ENCODE assay signal across 15 cellular contexts in the genomic region with DNA sequence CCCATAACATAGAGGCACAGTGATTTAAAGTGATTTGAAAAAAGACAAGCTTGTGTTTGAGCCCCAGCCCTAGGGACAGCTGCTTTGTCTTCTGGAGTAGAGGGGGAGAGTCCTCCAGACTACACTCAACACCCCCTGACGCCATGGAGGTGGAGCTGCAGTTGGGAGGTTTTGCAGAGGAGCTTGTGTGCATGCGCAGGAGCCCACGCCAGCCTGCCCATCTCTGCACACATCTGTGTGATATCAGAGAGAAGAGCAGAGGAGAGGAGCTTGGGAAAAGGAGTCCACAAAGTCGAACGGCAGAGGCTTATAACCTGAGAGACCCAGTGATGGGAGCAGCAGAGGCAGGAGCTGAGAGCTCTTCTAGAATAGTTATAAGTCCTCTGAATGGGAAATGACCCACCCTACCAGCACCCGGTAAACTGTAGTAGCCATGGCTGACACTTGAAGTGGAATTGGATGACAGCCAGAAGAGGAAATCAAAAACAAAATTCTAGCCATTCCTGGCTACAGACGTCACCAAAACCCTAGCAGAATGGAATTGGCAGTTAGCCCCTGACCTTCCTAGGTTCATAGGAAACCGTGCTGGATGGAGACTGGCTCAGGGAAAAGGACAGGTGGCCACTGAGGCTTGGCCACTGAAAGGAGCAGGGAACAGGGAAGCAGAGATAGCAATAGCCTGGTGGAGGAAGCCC.
DNase-seq lines count a peak whose midpoint lies in the region; ATAC-seq, FAIRE-seq and TF ChIP-seq lines count a peak whose summit lies in the region.
"Had no signal": no experiment of that assay in that cellular context is flagged by ENCODE, and none has a peak within 500 bp of the region (broad histone marks: within the 10 kb centered on the region; RNA-seq: fewer than 3 reads in every experiment).

No MANE protein-coding gene starts in this region.

- no peak overlapping the region for H3K4me3 Mint-ChIP-seq in activated T-cell treated with anti-CD3 and anti-CD28 coated beads, Interleukin-2, amount 50 U/mL, for 4 hours
- H3K4me3 Mint-ChIP-seq: natural killer cell had no signal

- H3K4me1 ChIP-seq in heart right ventricle: peaks cover 0 to 14% (median 6%) of the 10 kb centered on the region in 9 donors

- no peaks in the 10 kb centered on the region for H3K36me3 ChIP-seq in heart right ventricle
- H3K36me3 ChIP-seq: Peyer's patch had no signal

- intact Hi-C loops in heart right ventricle (cut with DNase I): no loop called here
- intact Hi-C loops in cardiac septum (cut with DNase I): no loop called here

- peak; percentile 70 for FAIRE-seq in urothelium cell line (lab: Jason Lieb, UNC)

- ATAC-seq in heart right ventricle: peak; percentile 28 to 75 (median 64)
- no peak for ATAC-seq in HG02678 (IDR thresholded peaks at IDR 0.05; ENCODE audit: unreplicated experiment)
- ATAC-seq in activated T-cell treated with anti-CD3 and anti-CD28 coated beads, Interleukin-2, amount 50 U/mL, for 4 hours: no peak
- ATAC-seq: natural killer cell had no signal

- H3K9me3 Mint-ChIP-seq in activated T-cell treated with anti-CD3 and anti-CD28 coated beads, Interleukin-2, amount 50 U/mL, for 4 hours: peaks cover 3% of the 10 kb centered on the region
- H3K9me3 Mint-ChIP-seq: natural killer cell had no signal

- no peak for TF ChIP-seq CTCF in heart right ventricle (IDR thresholded peaks at IDR 0.05)
- no peak for TF ChIP-seq CTCF in fibroblast of mammary gland (conservative IDR thresholded peaks at IDR 0.05; ENCODE audit: control insufficient read depth, insufficient read depth, low read depth, low read length)

- peaks cover 5% of the 10 kb centered on the region for H3K27me3 Mint-ChIP-seq in activated T-cell treated with anti-CD3 and anti-CD28 coated beads, Interleukin-2, amount 50 U/mL, for 4 hours (ENCODE audit: low read depth)

- H3K27me3 ChIP-seq in heart right ventricle: peaks cover 0 to 6% (median 0%) of the 10 kb centered on the region in 7 donors
- H3K27me3 ChIP-seq: Peyer's patch had no signal

- peaks cover 0 to 5% (median 0%) of the 10 kb centered on the region in 11 donors for H3K9me3 ChIP-seq in heart right ventricle
- H3K9me3 ChIP-seq: Peyer's patch had no signal

- no peaks in the 10 kb centered on the region for H3K36me3 Mint-ChIP-seq in activated T-cell treated with anti-CD3 and anti-CD28 coated beads, Interleukin-2, amount 50 U/mL, for 4 hours (ENCODE audit: insufficient read depth)
- H3K36me3 Mint-ChIP-seq: natural killer cell had no signal

- H3K4me3 ChIP-seq in heart right ventricle (no peak overlapping the region), fibroblast of mammary gland (ENCODE audit: control insufficient read depth, low read depth, low read length) (no peak overlapping the region)
- H3K4me3 ChIP-seq: Peyer's patch had no signal

- no peaks in the 10 kb centered on the region for H3K4me1 Mint-ChIP-seq in activated T-cell treated with anti-CD3 and anti-CD28 coated beads, Interleukin-2, amount 50 U/mL, for 4 hours (ENCODE audit: low read depth)
- H3K4me1 Mint-ChIP-seq: natural killer cell had no signal

- H3K27ac ChIP-seq in heart right ventricle: no peak overlapping the region
- H3K27ac ChIP-seq: Peyer's patch had no signal

- 41 to 43% methylated on average over 8 of the region's 8 CpGs for WGBS in heart right ventricle, 2 donors

- peak in 1 of 2 donors; percentile 24 for DNase-seq in heart right ventricle
- no peak for DNase-seq in cardiac septum (ENCODE audit: low spot score)
- DNase-seq in NCI-H446 (lab: John Stamatoyannopoulos, UW): peak; percentile 63 to 83
- peak; percentile 7 for DNase-seq in fibroblast of mammary gland (ENCODE audit: low read depth)
- DNase-seq in urothelium cell line (ENCODE audit: low spot score): peak; percentile 55
- no peak for DNase-seq in activated T-cell treated with anti-CD3 and anti-CD28 coated beads, Interleukin-2, amount 50 U/mL, for 4 hours
- DNase-seq in dedifferentiated amniotic fluid mesenchymal stem cell (ENCODE audit: extremely low spot score): no peak
- DNase-seq: aorta; glutamatergic neuron; natural killer cell; Peyer's patch; right cardiac atrium; stimulated activated CD4-positive, alpha-beta T cell treated with anti-CD3 and anti-CD28 coated beads, Interleukin-4, amount 100 ng/mL, for 4 hours; stimulated activated naive CD4-positive, alpha-beta T cell had no signal

Comparison
In these comparisons a context has a peak if more than half of its experiments do, and no peak if none do; other contexts are left out.
1. ATAC-seq: peak in heart right ventricle (8 of 8); none in HG02678 (single experiment) and activated T-cell treated with anti-CD3 and anti-CD28 coated beads, Interleukin-2, amount 50 U/mL, for 4 hours (0 of 2).
2. DNase-seq: peak in NCI-H446 (2 of 2), fibroblast of mammary gland (single experiment) and urothelium cell line (single experiment); none in cardiac septum (single experiment), activated T-cell treated with anti-CD3 and anti-CD28 coated beads, Interleukin-2, amount 50 U/mL, for 4 hours (single experiment) and dedifferentiated amniotic fluid mesenchymal stem cell (single experiment).